In the genomic region with DNA sequence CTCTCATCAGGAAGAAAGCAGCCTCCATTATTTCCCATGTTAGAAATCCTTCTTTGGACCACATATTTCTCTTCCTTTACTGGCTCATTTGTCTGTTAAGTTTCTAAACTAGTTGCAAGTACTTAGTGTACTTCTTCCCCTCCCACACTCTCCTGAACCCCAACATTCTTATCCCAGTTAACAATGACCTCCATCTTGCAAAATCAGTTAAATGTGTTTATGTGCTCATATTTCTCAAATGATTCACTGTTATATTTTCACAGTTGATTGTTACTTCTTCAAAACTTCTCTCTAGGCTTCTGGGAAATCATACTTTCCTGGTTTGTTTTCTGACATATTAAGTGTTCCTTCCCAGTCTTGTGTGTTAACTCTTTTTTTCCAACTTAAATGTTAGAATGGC, we compare ENCODE assay signal across 27 cellular contexts.
DNase-seq lines count a peak whose midpoint lies in the region; ATAC-seq and TF ChIP-seq lines count a peak whose summit lies in the region.
"Had no signal": no experiment of that assay in that cellular context is flagged by ENCODE, and none has a peak within 500 bp of the region (broad histone marks: within the 10 kb centered on the region; RNA-seq: fewer than 3 reads in every experiment).

No MANE protein-coding gene starts in this region.

- no peak overlapping the region for H3K4ac ChIP-seq in mesenchymal stem cell (ENCODE audit: low read depth in 1 of 2, low read length in 2 of 2)

- no peak overlapping the region for H2BK12ac ChIP-seq in mesenchymal stem cell (ENCODE audit: low read length in 2 of 2)

- no peak overlapping the region for H2AK5ac ChIP-seq in mesenchymal stem cell (ENCODE audit: low read length, severe bottlenecking)

- H2BK5ac ChIP-seq in mesenchymal stem cell (ENCODE audit: low read depth, low read length, poor library complexity, severe bottlenecking): no peak overlapping the region

- H2BK120ac ChIP-seq in mesenchymal stem cell (ENCODE audit: low read depth, low read length): no peak overlapping the region

- H2BK15ac ChIP-seq in mesenchymal stem cell (ENCODE audit: low read depth, poor library complexity, severe bottlenecking): no peak overlapping the region

- H3K23ac ChIP-seq in mesenchymal stem cell (ENCODE audit: low read length in 2 of 2): no peak overlapping the region

- ATAC-seq in SK-N-SH treated with all-trans-retinoic acid at 6 μM for 48 hours: no peak
- ATAC-seq: left lobe of liver had no signal

- no peak overlapping the region for H3K4me3 ChIP-seq in astrocyte of the spinal cord (ENCODE audit: low read depth, low read length)
- H3K4me3 ChIP-seq in mesenchymal stem cell (ENCODE audit: insufficient read depth in 1 of 2, low read depth in 1 of 2, low read length in 2 of 2): no peak overlapping the region
- no peak overlapping the region for H3K4me3 ChIP-seq in HAP-1
- no peak overlapping the region for H3K4me3 ChIP-seq in uterus
- H3K4me3 ChIP-seq: BLaER1 treated with 17β-estradiol and CSF1 and Interleukin-3, amounts not matched to agents 10 nM and 100 nM; coronary artery; Peyer's patch; testis had no signal

- no peak overlapping the region for H3K18ac ChIP-seq in mesenchymal stem cell (ENCODE audit: low read depth in 1 of 2, low read length in 2 of 2)

- peaks cover 8% of the 10 kb centered on the region for H3K9me3 ChIP-seq in mesenchymal stem cell (ENCODE audit: control insufficient read depth, low read length)
- H3K9me3 ChIP-seq in HAP-1: no peaks in the 10 kb centered on the region
- H3K9me3 ChIP-seq in uterus: no peaks in the 10 kb centered on the region
- H3K9me3 ChIP-seq: Peyer's patch, testis had no signal

- intact Hi-C loops in posterior vena cava (cut with DNase I) (no loop called here), uterus (cut with DNase I; ENCODE audit: low total_unique reads) (no loop called here)

- TF ChIP-seq CTCF in astrocyte of the spinal cord (IDR thresholded peaks at IDR 0.05; ENCODE audit: low read depth, low read length) (no peak), uterus (IDR thresholded peaks at IDR 0.05) (no peak)

- H3K4me1 ChIP-seq in mesenchymal stem cell (ENCODE audit: control insufficient read depth, insufficient read depth, low read depth, low read length) (no peaks in the 10 kb centered on the region), HAP-1 (no peaks in the 10 kb centered on the region), uterus (no peaks in the 10 kb centered on the region)
- H3K4me1 ChIP-seq: BLaER1 treated with 17β-estradiol and CSF1 and Interleukin-3, amounts not matched to agents 10 nM and 100 nM; Peyer's patch; testis had no signal

- no peaks in the 10 kb centered on the region for H3K79me1 ChIP-seq in mesenchymal stem cell (replicated peaks; ENCODE audit: low read length, poor library complexity, severe bottlenecking)

- in situ Hi-C loops in astrocyte of the spinal cord (cut with HindIII; ENCODE audit: low sequenced_read_pairs): no loop called here
- in situ Hi-C loops in HAP-1 (cut with MboI; ENCODE audit: low sequenced_read_pairs): no loop called here

- H3K4me2 ChIP-seq in mesenchymal stem cell (ENCODE audit: low read length, poor library complexity, severe bottlenecking): no peak overlapping the region
- H3K4me2 ChIP-seq: BLaER1 treated with 17β-estradiol and CSF1 and Interleukin-3, amounts not matched to agents 10 nM and 100 nM had no signal

- no peak overlapping the region for H2AFZ ChIP-seq in mesenchymal stem cell (ENCODE audit: low read depth, low read length)

- H3K27me3 ChIP-seq in mesenchymal stem cell (ENCODE audit: control insufficient read depth in 1 of 2, insufficient read depth in 1 of 2, low read length in 2 of 2): no peaks in the 10 kb centered on the region
- no peaks in the 10 kb centered on the region for H3K27me3 ChIP-seq in HAP-1 (ENCODE audit: low read depth)
- H3K27me3 ChIP-seq in uterus: no peaks in the 10 kb centered on the region
- H3K27me3 ChIP-seq: BLaER1 treated with 17β-estradiol and CSF1 and Interleukin-3, amounts not matched to agents 10 nM and 100 nM; Peyer's patch; testis had no signal

- no peak overlapping the region for H4K91ac ChIP-seq in mesenchymal stem cell (ENCODE audit: low read length)

- no peak for TF ChIP-seq POLR2A in uterus (IDR thresholded peaks at IDR 0.05)

- H3K36me3 ChIP-seq in mesenchymal stem cell (ENCODE audit: control insufficient read depth in 1 of 2, insufficient read depth in 2 of 2, low read depth in 1 of 2, low read length in 2 of 2) (no peaks in the 10 kb centered on the region), HAP-1 (replicated peaks) (no peaks in the 10 kb centered on the region), uterus (no peaks in the 10 kb centered on the region)
- H3K36me3 ChIP-seq: BLaER1 treated with 17β-estradiol and CSF1 and Interleukin-3, amounts not matched to agents 10 nM and 100 nM; Peyer's patch had no signal

- H3K27ac ChIP-seq in mesenchymal stem cell (ENCODE audit: low read length, poor library complexity, severe bottlenecking) (peak overlapping the region; percentile 43), uterus (no peak overlapping the region)
- H3K27ac ChIP-seq: BLaER1 treated with 17β-estradiol and CSF1 and Interleukin-3, amounts not matched to agents 10 nM and 100 nM; coronary artery; Peyer's patch; testis had no signal

- no peak overlapping the region for H4K8ac ChIP-seq in mesenchymal stem cell (ENCODE audit: low read length)

- no peak overlapping the region for H3K9ac ChIP-seq in mesenchymal stem cell (ENCODE audit: low read length)
- H3K9ac ChIP-seq: BLaER1 treated with 17β-estradiol and CSF1 and Interleukin-3, amounts not matched to agents 10 nM and 100 nM had no signal

- DNase-seq in astrocyte of the spinal cord (ENCODE audit: low read depth, low spot score): peak; percentile 45
- peak; percentile 89 for DNase-seq in fibroblast of gingiva (ENCODE audit: low read depth)
- DNase-seq in mesenchymal stem cell: peak; percentile 34
- peak; percentile 28 for DNase-seq in smooth muscle cell of the brain vasculature (ENCODE audit: low read depth, low spot score)
- no peak for DNase-seq in posterior vena cava (ENCODE audit: low spot score)
- DNase-seq in HAP-1 (ENCODE audit: low spot score in 2 of 2): no peak
- DNase-seq in uterus: no peak
- DNase-seq: activated CD4-positive, alpha-beta T cell treated with anti-CD3 and anti-CD28 coated beads, Interleukin-2, amount 50 U/mL, for 4 hours; activated naive CD4-positive, alpha-beta T cell treated with Interleukin-2 at 50 U/mL for 16 hours; activated T-cell treated with anti-CD3 and anti-CD28 coated beads, Interleukin-2, amount 50 U/mL, for 48 hours; DMS53; effector memory CD4-positive, alpha-beta T cell; H9; Karpas-422; NCI-H1417 treated with DMSO at 0.1 percent for 48 hours; NCI-H2081; NCI-H2227 treated with DMSO at 0.1 percent for 48 hours; NCI-H748 treated with DMSO at 0.1 percent for 48 hours; Peyer's patch; SHP77; stimulated activated naive CD4-positive, alpha-beta T cell; T-helper 2 cell; testis had no signal

- H3K14ac ChIP-seq in mesenchymal stem cell (ENCODE audit: low read length in 2 of 2): no peak overlapping the region

TF ChIP-seq in SK-N-SH treated with all-trans-retinoic acid at 6 μM for 48 hours, 23 proteins besides CTCF, POLR2A, EP300 and RAD21:
- TF ChIP-seq, protein P1, sequence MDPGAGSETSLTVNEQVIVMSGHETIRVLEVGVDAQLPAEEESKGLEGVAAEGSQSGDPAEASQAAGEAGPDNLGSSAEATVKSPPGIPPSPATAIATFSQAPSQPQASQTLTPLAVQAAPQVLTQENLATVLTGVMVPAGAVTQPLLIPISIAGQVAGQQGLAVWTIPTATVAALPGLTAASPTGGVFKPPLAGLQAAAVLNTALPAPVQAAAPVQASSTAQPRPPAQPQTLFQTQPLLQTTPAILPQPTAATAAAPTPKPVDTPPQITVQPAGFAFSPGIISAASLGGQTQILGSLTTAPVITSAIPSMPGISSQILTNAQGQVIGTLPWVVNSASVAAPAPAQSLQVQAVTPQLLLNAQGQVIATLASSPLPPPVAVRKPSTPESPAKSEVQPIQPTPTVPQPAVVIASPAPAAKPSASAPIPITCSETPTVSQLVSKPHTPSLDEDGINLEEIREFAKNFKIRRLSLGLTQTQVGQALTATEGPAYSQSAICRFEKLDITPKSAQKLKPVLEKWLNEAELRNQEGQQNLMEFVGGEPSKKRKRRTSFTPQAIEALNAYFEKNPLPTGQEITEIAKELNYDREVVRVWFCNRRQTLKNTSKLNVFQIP (CRISPR knock-in tag; IDR thresholded peaks at IDR 0.05; ENCODE audit: borderline replicate concordance, low read depth): no peak
- TF ChIP-seq ZC3H10 (CRISPR knock-in tag; IDR thresholded peaks at IDR 0.05): no peak
- TF ChIP-seq, protein P2, sequence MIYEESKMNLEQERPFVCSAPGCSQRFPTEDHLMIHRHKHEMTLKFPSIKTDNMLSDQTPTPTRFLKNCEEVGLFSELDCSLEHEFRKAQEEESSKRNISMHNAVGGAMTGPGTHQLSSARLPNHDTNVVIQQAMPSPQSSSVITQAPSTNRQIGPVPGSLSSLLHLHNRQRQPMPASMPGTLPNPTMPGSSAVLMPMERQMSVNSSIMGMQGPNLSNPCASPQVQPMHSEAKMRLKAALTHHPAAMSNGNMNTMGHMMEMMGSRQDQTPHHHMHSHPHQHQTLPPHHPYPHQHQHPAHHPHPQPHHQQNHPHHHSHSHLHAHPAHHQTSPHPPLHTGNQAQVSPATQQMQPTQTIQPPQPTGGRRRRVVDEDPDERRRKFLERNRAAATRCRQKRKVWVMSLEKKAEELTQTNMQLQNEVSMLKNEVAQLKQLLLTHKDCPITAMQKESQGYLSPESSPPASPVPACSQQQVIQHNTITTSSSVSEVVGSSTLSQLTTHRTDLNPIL (CRISPR knock-in tag; IDR thresholded peaks at IDR 0.05; ENCODE audit: low read depth): no peak
- no peak for TF ChIP-seq ZFP30 (CRISPR knock-in tag; IDR thresholded peaks at IDR 0.05)
- TF ChIP-seq TOX (CRISPR knock-in tag; IDR thresholded peaks at IDR 0.05; ENCODE audit: borderline replicate concordance): no peak
- TF ChIP-seq ZNF70 (CRISPR knock-in tag; IDR thresholded peaks at IDR 0.05): no peak

Comparison
In these comparisons a context has a peak if more than half of its experiments do, and no peak if none do; other contexts are left out.
1. DNase-seq: peak in astrocyte of the spinal cord (single experiment), fibroblast of gingiva (single experiment), mesenchymal stem cell (single experiment) and smooth muscle cell of the brain vasculature (single experiment); none in posterior vena cava (single experiment), HAP-1 (0 of 2) and uterus (0 of 2).